11 cellular contexts compared by ENCODE assay signal in genomic region chr20:62346398-62347150, GRCh38.
"Had no signal": no experiment of that assay in that cellular context is flagged by ENCODE, and none has a peak within 500 bp of the region (broad histone marks: within the 10 kb centered on the region; RNA-seq: fewer than 3 reads in every experiment).

No MANE protein-coding gene starts in this region.

- H3K4me3 ChIP-seq: cardiac muscle cell, left lung, tibial nerve, uterus had no signal

- H3K4me3 Mint-ChIP-seq: activated CD4-positive, alpha-beta memory T cell treated with anti-CD3 and anti-CD28 coated beads, Interleukin-2, amount 10 ng/mL, durations not matched to agents 7 days and 5 days; activated CD4-positive, alpha-beta T cell treated with anti-CD3 and anti-CD28 coated beads for 36 hours; activated naive CD4-positive, alpha-beta T cell treated with anti-CD3 and anti-CD28 coated beads, Interleukin-2, amount 10 ng/mL, durations not matched to agents 7 days and 5 days; activated T-cell treated with anti-CD3 and anti-CD28 coated beads, Interleukin-2, amount 50 U/mL, for 24 hours had no signal

- ATAC-seq: activated CD4-positive, alpha-beta T cell treated with anti-CD3 and anti-CD28 coated beads for 36 hours; left lung had no signal

- DNase-seq: activated CD4-positive, alpha-beta memory T cell treated with anti-CD3 and anti-CD28 coated beads, Interleukin-2, amount 10 ng/mL, durations not matched to agents 7 days and 5 days; activated CD4-positive, alpha-beta T cell treated with anti-CD3 and anti-CD28 coated beads for 36 hours; activated naive CD4-positive, alpha-beta T cell treated with anti-CD3 and anti-CD28 coated beads, Interleukin-2, amount 10 ng/mL, durations not matched to agents 7 days and 5 days; activated T-cell treated with anti-CD3 and anti-CD28 coated beads, Interleukin-2, amount 50 U/mL, for 24 hours; erythroblast; islet precursor cell; stimulated activated CD4-positive, alpha-beta T cell treated with anti-CD3 and anti-CD28 coated beads, Interleukin-1b, Interleukin-23, amount 100 ng/mL, for 48 hours; uterus had no signal

- H3K36me3 ChIP-seq: uterus had no signal

- H3K27ac Mint-ChIP-seq: activated CD4-positive, alpha-beta memory T cell treated with anti-CD3 and anti-CD28 coated beads, Interleukin-2, amount 10 ng/mL, durations not matched to agents 7 days and 5 days; activated CD4-positive, alpha-beta T cell treated with anti-CD3 and anti-CD28 coated beads for 36 hours; activated naive CD4-positive, alpha-beta T cell treated with anti-CD3 and anti-CD28 coated beads, Interleukin-2, amount 10 ng/mL, durations not matched to agents 7 days and 5 days; activated T-cell treated with anti-CD3 and anti-CD28 coated beads, Interleukin-2, amount 50 U/mL, for 24 hours had no signal

- H3K4me1 Mint-ChIP-seq: activated CD4-positive, alpha-beta memory T cell treated with anti-CD3 and anti-CD28 coated beads, Interleukin-2, amount 10 ng/mL, durations not matched to agents 7 days and 5 days; activated CD4-positive, alpha-beta T cell treated with anti-CD3 and anti-CD28 coated beads for 36 hours; activated naive CD4-positive, alpha-beta T cell treated with anti-CD3 and anti-CD28 coated beads, Interleukin-2, amount 10 ng/mL, durations not matched to agents 7 days and 5 days had no signal

- H3K4me1 ChIP-seq: tibial nerve, uterus had no signal

- H3K27me3 Mint-ChIP-seq: activated CD4-positive, alpha-beta memory T cell treated with anti-CD3 and anti-CD28 coated beads, Interleukin-2, amount 10 ng/mL, durations not matched to agents 7 days and 5 days; activated CD4-positive, alpha-beta T cell treated with anti-CD3 and anti-CD28 coated beads for 36 hours; activated T-cell treated with anti-CD3 and anti-CD28 coated beads, Interleukin-2, amount 50 U/mL, for 24 hours had no signal

- H3K9me3 ChIP-seq: left lung, tibial nerve, uterus had no signal

- H3K27me3 ChIP-seq: cardiac muscle cell, left lung, tibial nerve, uterus had no signal

- H3K27ac ChIP-seq: cardiac muscle cell, left lung, tibial nerve, uterus had no signal
